1 cellular context compared by ENCODE assay signal in genomic region chr4:6270691-6271121, GRCh38.
TF ChIP-seq lines count a peak whose summit lies in the region.

No MANE protein-coding gene starts in this region.

TF ChIP-seq in WTC11, 78 proteins besides CTCF, POLR2A, EP300 and RAD21 (continued from another document):
- TF ChIP-seq ZNF281 (CRISPR knock-in tag; IDR thresholded peaks at IDR 0.05): no peak
- no peak for TF ChIP-seq SMAD3 (CRISPR knock-in tag; IDR thresholded peaks at IDR 0.05; ENCODE audit: borderline replicate concordance)
- TF ChIP-seq FOXK1 (CRISPR knock-in tag; IDR thresholded peaks at IDR 0.05): no peak
- TF ChIP-seq USF2 (CRISPR knock-in tag; IDR thresholded peaks at IDR 0.05): no peak
- no peak for TF ChIP-seq KAT7 (CRISPR knock-in tag; IDR thresholded peaks at IDR 0.05; ENCODE audit: borderline replicate concordance)
- TF ChIP-seq ZNF671 (CRISPR knock-in tag; IDR thresholded peaks at IDR 0.05): no peak
